Comparison of ENCODE assay signal across 1 cellular context in the genomic region with DNA sequence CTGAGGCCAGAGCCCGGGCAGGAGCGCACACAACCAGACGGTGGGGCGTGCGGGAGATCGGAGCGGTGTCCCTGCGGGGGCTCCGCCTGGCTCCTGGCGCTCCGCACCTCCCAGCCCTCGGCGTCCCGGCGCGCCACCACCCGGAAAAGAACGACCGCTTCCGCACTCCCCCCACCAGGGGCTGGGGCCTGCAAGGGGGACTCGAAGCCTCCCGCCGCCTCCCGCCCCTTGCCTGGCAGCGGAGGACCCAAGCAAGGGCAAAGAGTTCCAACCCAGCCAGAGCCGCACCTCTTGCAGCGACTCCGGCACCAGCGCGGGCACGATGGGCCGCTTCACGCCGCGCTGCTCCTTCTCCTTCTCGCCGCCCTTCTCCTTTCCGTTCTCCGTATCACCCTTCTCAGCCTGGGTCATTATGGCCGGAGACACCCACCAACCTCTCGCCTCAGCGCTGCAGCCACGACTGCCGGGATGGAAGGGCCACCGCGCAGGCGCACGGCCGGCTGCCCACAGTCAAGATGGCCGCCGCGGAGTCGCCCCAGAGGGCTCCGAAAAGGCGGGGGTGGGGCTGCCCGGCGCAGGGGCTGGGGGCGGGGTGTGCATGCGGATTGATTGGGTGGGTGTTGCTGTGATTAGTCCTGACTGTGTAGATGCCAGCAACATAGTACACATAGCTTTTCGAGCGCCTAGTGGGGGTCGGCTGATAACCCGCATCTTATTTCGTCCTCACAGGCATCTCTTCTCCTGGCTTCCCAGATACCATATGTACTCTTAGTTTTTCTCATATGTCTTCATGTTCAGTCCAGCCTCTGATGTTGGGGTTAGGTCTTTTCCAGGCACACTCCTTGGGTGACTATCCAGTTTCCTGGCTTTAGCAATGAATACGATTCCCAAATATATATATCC.
TF ChIP-seq lines count a peak whose summit lies in the region.

A gene with protein sequence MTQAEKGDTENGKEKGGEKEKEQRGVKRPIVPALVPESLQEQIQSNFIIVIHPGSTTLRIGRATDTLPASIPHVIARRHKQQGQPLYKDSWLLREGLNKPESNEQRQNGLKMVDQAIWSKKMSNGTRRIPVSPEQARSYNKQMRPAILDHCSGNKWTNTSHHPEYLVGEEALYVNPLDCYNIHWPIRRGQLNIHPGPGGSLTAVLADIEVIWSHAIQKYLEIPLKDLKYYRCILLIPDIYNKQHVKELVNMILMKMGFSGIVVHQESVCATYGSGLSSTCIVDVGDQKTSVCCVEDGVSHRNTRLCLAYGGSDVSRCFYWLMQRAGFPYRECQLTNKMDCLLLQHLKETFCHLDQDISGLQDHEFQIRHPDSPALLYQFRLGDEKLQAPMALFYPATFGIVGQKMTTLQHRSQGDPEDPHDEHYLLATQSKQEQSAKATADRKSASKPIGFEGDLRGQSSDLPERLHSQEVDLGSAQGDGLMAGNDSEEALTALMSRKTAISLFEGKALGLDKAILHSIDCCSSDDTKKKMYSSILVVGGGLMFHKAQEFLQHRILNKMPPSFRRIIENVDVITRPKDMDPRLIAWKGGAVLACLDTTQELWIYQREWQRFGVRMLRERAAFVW (minus strand): TSS at position 462 of the 903 bp plus-strand sequence. CDS start 51 bp downstream, at position 411.

TF ChIP-seq in neural cell, 6 proteins besides CTCF, POLR2A, EP300 and RAD21 (continued from another document):
- TF ChIP-seq POLR2AphosphoS5 (IDR thresholded peaks at IDR 0.05) = peak; percentile 96
- TF ChIP-seq MXI1 (conservative IDR thresholded peaks at IDR 0.05; ENCODE audit: poor library complexity, severe bottlenecking) = peak; percentile 79
- TF ChIP-seq EZH2 (IDR thresholded peaks at IDR 0.05; ENCODE audit: borderline replicate concordance, insufficient read depth, low read length, poor library complexity, severe bottlenecking) = no peak
- peak; percentile 94 for TF ChIP-seq TAF1 (IDR thresholded peaks at IDR 0.05; ENCODE audit: low read depth)
- peak; percentile 74 for TF ChIP-seq SMC3 (conservative IDR thresholded peaks at IDR 0.05; ENCODE audit: poor library complexity)
